14 cellular contexts compared by ENCODE assay signal in genomic region chr11:113447621-113448310, GRCh38. TPM values are rescaled to one million over a fixed set of nuclear protein-coding genes. Genes with fewer than 3 reads are reported as not detected.
DNase-seq lines count a peak whose midpoint lies in the region; ATAC-seq and TF ChIP-seq lines count a peak whose summit lies in the region.
"Had no signal": no experiment of that assay in that cellular context is flagged by ENCODE, and none has a peak within 500 bp of the region (broad histone marks: within the 10 kb centered on the region; RNA-seq: fewer than 3 reads in every experiment).

No MANE protein-coding gene starts in this region.

- no peak overlapping the region for H2BK12ac ChIP-seq in mesenchymal stem cell (ENCODE audit: low read length in 2 of 2)

- no peaks in the 10 kb centered on the region for H3K36me3 ChIP-seq in mesenchymal stem cell (ENCODE audit: control insufficient read depth in 1 of 2, insufficient read depth in 2 of 2, low read depth in 1 of 2, low read length in 2 of 2)
- H3K36me3 ChIP-seq in body of pancreas (replicated peaks in 1 of 2; ENCODE audit: insufficient read depth in 1 of 2, low read depth in 2 of 2), result no peaks in the 10 kb centered on the region
- H3K36me3 ChIP-seq: uterus had no signal

- DNase-seq in EL (peak; percentile 73), NB4 (ENCODE audit: low read depth) (peak; percentile 9), astrocyte of the cerebellum (ENCODE audit: low read depth) (peak; percentile 9), mesenchymal stem cell (peak; percentile 71), NCI-H2107 treated with DMSO at 0.1 percent for 48 hours (lab: John Stamatoyannopoulos, UW; ENCODE audit: unreplicated experiment) (no peak), body of pancreas (no peak)
- no peak for DNase-seq in central memory CD4-positive, alpha-beta T cell
- DNase-seq: foreskin fibroblast, kidney, MM.1S, NCI-H524 treated with DMSO at 0.1 percent for 48 hours, uterus had no signal

- H3K9me3 ChIP-seq in mesenchymal stem cell (ENCODE audit: control insufficient read depth, low read length) (no peaks in the 10 kb centered on the region), body of pancreas (no peaks in the 10 kb centered on the region)
- H3K9me3 ChIP-seq: uterus had no signal

- no peak overlapping the region for H2BK5ac ChIP-seq in mesenchymal stem cell (ENCODE audit: low read depth, low read length, poor library complexity, severe bottlenecking)

- no peak overlapping the region for H3K4ac ChIP-seq in mesenchymal stem cell (ENCODE audit: low read depth in 1 of 2, low read length in 2 of 2)

- H3K27ac ChIP-seq in mesenchymal stem cell (ENCODE audit: low read length, poor library complexity, severe bottlenecking) (no peak overlapping the region), body of pancreas (no peak overlapping the region)
- H3K27ac ChIP-seq: uterus had no signal

- no peak for ATAC-seq in HG03442 (IDR thresholded peaks at IDR 0.05; ENCODE audit: unreplicated experiment)
- ATAC-seq in body of pancreas, result no peak

- H3K9ac ChIP-seq in mesenchymal stem cell (ENCODE audit: low read length), result no peak overlapping the region

- no peaks in the 10 kb centered on the region for H3K79me1 ChIP-seq in mesenchymal stem cell (replicated peaks; ENCODE audit: low read length, poor library complexity, severe bottlenecking)

- H3K4me1 ChIP-seq in mesenchymal stem cell (ENCODE audit: control insufficient read depth, insufficient read depth, low read depth, low read length) (no peaks in the 10 kb centered on the region), body of pancreas (no peaks in the 10 kb centered on the region)
- H3K4me1 ChIP-seq: uterus had no signal

- H3K18ac ChIP-seq in mesenchymal stem cell (ENCODE audit: low read depth in 1 of 2, low read length in 2 of 2), result no peak overlapping the region

- no peak overlapping the region for H4K8ac ChIP-seq in mesenchymal stem cell (ENCODE audit: low read length)

- no peak overlapping the region for H3K14ac ChIP-seq in mesenchymal stem cell (ENCODE audit: low read length in 2 of 2)

- H2AFZ ChIP-seq in mesenchymal stem cell (ENCODE audit: low read depth, low read length), result no peak overlapping the region

- no peak overlapping the region for H2BK120ac ChIP-seq in mesenchymal stem cell (ENCODE audit: low read depth, low read length)

- H2BK15ac ChIP-seq in mesenchymal stem cell (ENCODE audit: low read depth, poor library complexity, severe bottlenecking), result no peak overlapping the region

- no peak overlapping the region for H3K4me2 ChIP-seq in mesenchymal stem cell (ENCODE audit: low read length, poor library complexity, severe bottlenecking)

- in situ Hi-C loops in astrocyte of the cerebellum (cut with HindIII; ENCODE audit: low sequenced_read_pairs), result no loop called here

- peaks cover 0 to 43% of the 10 kb centered on the region in 2 experiments for H3K27me3 ChIP-seq in mesenchymal stem cell (ENCODE audit: control insufficient read depth in 1 of 2, insufficient read depth in 1 of 2, low read length in 2 of 2)
- H3K27me3 ChIP-seq in body of pancreas, result no peaks in the 10 kb centered on the region
- H3K27me3 ChIP-seq: uterus had no signal

- 53% methylated on average over 8 of the region's 8 CpGs for WGBS in mesenchymal stem cell
- WGBS in body of pancreas, 2 donors, result 61 to 71% methylated on average over 8 of the region's 8 CpGs

- intact Hi-C loops in body of pancreas (cut with DNase I), result no loop called here

- H3K23ac ChIP-seq in mesenchymal stem cell (ENCODE audit: low read length in 2 of 2), result no peak overlapping the region

- TF ChIP-seq POLR2A in NB4 (IDR thresholded peaks at IDR 0.05; ENCODE audit: extremely low read depth, insufficient read length) (no peak), body of pancreas (IDR thresholded peaks at IDR 0.05) (no peak)

- no peak overlapping the region for H4K91ac ChIP-seq in mesenchymal stem cell (ENCODE audit: low read length)

- no peak for TF ChIP-seq CTCF in NB4 (IDR thresholded peaks at IDR 0.05; ENCODE audit: low read depth, low read length)
- no peak for TF ChIP-seq CTCF in astrocyte of the cerebellum (IDR thresholded peaks at IDR 0.05; ENCODE audit: low read depth, low read length, missing control alignments)
- TF ChIP-seq CTCF in body of pancreas (IDR thresholded peaks at IDR 0.05), result no peak

- H3K4me3 ChIP-seq in NB4 (ENCODE audit: low read depth, low read length) (no peak overlapping the region), astrocyte of the cerebellum (ENCODE audit: low read depth, low read length) (no peak overlapping the region), mesenchymal stem cell (ENCODE audit: insufficient read depth in 1 of 2, low read depth in 1 of 2, low read length in 2 of 2) (no peak overlapping the region), body of pancreas (no peak overlapping the region)
- H3K4me3 ChIP-seq: uterus had no signal

- no peak overlapping the region for H2AK5ac ChIP-seq in mesenchymal stem cell (ENCODE audit: low read length, severe bottlenecking)

RNA-seq across cellular contexts. Expression of gene DRD2, which starts 27.4 kb away (rescaled TPM):
- not detected for polyA plus RNA-seq in mesenchymal stem cell (2013, experiment 1 of 2)
- 0.03 TPM for polyA plus RNA-seq in mesenchymal stem cell (2013, experiment 2 of 2)
- total RNA-seq in body of pancreas, result under 1 TPM in 1 of 2 donors, not detected in 1; 0.26 TPM
- total RNA-seq: skeletal muscle tissue, uterus had no signal

Comparison
In these comparisons a context has a peak if more than half of its experiments do, and no peak if none do; other contexts are left out.
1. DNase-seq: peak in EL (single experiment), NB4 (single experiment), astrocyte of the cerebellum (single experiment) and mesenchymal stem cell (single experiment); none in NCI-H2107 treated with DMSO at 0.1 percent for 48 hours (single experiment), body of pancreas (0 of 4) and central memory CD4-positive, alpha-beta T cell (single experiment).